Comparison of ENCODE assay signal across 8 cellular contexts in genomic region chr12:93773122-93773871, GRCh38.
DNase-seq lines count a peak whose midpoint lies in the region; ATAC-seq, FAIRE-seq and TF ChIP-seq lines count a peak whose summit lies in the region.

No MANE protein-coding gene starts in this region.

- H3F3A ChIP-seq in SK-N-SH (replicated peaks; ENCODE audit: insufficient read depth), result peaks cover 12% of the 10 kb centered on the region

- H2AFZ ChIP-seq in K562 (ENCODE audit: low read depth, low read length), result peak overlapping the region; percentile 68
- H2AFZ ChIP-seq in SK-N-SH (ENCODE audit: low read depth), result no peak overlapping the region

- H4K20me1 ChIP-seq in K562 (replicated peaks; ENCODE audit: control insufficient read depth, insufficient read depth, low read length) (no peaks in the 10 kb centered on the region), SK-N-SH (ENCODE audit: insufficient read depth) (no peaks in the 10 kb centered on the region)

- CTCF ChIA-PET in HEK293T (lab: Yijun Ruan, JAX) (interaction anchor here (0.6 kb wide), 1 partner anchor 86 kb away, joined by 3 read pairs; no protein-coding TSS in a partner anchor), K562 (lab: Yijun Ruan, JAX; ENCODE audit: low intra/inter-chr PET ratio) (no interaction called here), SK-N-SH (lab: Yijun Ruan, JAX) (interaction anchor here (1.2 to 2.9 kb wide), 2 partner anchors 31 to 328 kb away, joined by 3 to 19 read pairs; no protein-coding TSS in a partner anchor)

- peak overlapping the region; percentile 60 for H3K4me2 ChIP-seq in K562 (ENCODE audit: insufficient read depth, low read length)
- H3K4me2 ChIP-seq in SK-N-SH, result no peak overlapping the region

- no peaks in the 10 kb centered on the region for H3K9me2 ChIP-seq in SK-N-SH

- ATAC-seq in K562 (peak; percentile 94), HG03280 (IDR thresholded peaks at IDR 0.05; ENCODE audit: unreplicated experiment) (no peak)

- peak; percentile 92 for FAIRE-seq in K562 (lab: Jason Lieb, UNC)

- H3K9ac ChIP-seq in K562 (ENCODE audit: insufficient read depth in 1 of 2, low read depth in 2 of 2, low read length in 2 of 2), result peak overlapping the region in 1 of 2 experiments; percentile 21; a peak in 1 of 4 replicates
- no peak overlapping the region for H3K9ac ChIP-seq in SK-N-SH

- 16% methylated on average over 5 of the region's 5 CpGs for WGBS in K562 (ENCODE audit: insufficient coverage, low coverage, missing lambda C conversion rate)
- 68% methylated on average over 5 of the region's 5 CpGs; no CpG with 5 or more reads in 1 of the 2 donors for WGBS in transverse colon (ENCODE audit: low coverage in 1 of 2), 2 donors
- 71% methylated on average over 5 of the region's 5 CpGs for WGBS in SK-N-SH (ENCODE audit: low lambda C conversion rate)

- H3K4me1 ChIP-seq in K562 (replicated peaks in 1 of 2; ENCODE audit: control insufficient read depth in 2 of 2, insufficient read depth in 2 of 2, low read length in 2 of 2), result peaks cover 0 to 21% of the 10 kb centered on the region in 2 experiments; a peak in 4 of 5 replicates
- peaks cover 0 to 15% (median 9%) of the 10 kb centered on the region in 4 donors for H3K4me1 ChIP-seq in transverse colon
- H3K4me1 ChIP-seq in SK-N-SH (ENCODE audit: control insufficient read depth in 1 of 2, insufficient read depth in 2 of 2, low read depth in 1 of 2, low read length in 1 of 2), result peaks cover 2 to 25% of the 10 kb centered on the region in 2 experiments; a peak in 3 of 4 replicates

- peaks cover 36% of the 10 kb centered on the region for H3K79me2 ChIP-seq in K562 (ENCODE audit: control insufficient read depth, insufficient read depth, low read length)
- H3K79me2 ChIP-seq in SK-N-SH (ENCODE audit: insufficient read depth), result peaks cover 3% of the 10 kb centered on the region; the same call in 1 of the 2 replicates

- H3K4me3 ChIP-seq in K562, result peak overlapping the region; percentile 6; the same call in 1 of the 2 replicates
- no peak overlapping the region for H3K4me3 ChIP-seq in transverse colon
- H3K4me3 ChIP-seq in SK-N-SH (ENCODE audit: low read depth in 2 of 2, low read length in 1 of 2), result peak overlapping the region in 1 of 2 experiments; percentile 33; a peak in 1 of 4 replicates

- TF ChIP-seq EP300 in K562 (IDR thresholded peaks at IDR 0.05; ENCODE audit: low read length) (peak; percentile 21; the same call in 1 of the 2 replicates), transverse colon (IDR thresholded peaks at IDR 0.05; ENCODE audit: low read depth) (no peak), SK-N-SH (IDR thresholded peaks at IDR 0.05; ENCODE audit: borderline replicate concordance in 1 of 2, low read depth in 1 of 2, low read length in 1 of 2) (no peak)

- TF ChIP-seq RAD21 in K562 (CRISPR knock-in tag; conservative IDR thresholded peaks at IDR 0.05 in 1 of 2, IDR thresholded peaks at IDR 0.05 in 1 of 2) (no peak; a peak in 1 of 4 replicates), SK-N-SH (IDR thresholded peaks at IDR 0.05; ENCODE audit: low read length) (no peak)

- H3K27ac ChIP-seq in K562 (ENCODE audit: extremely low read depth, low read depth, low read length), result peak overlapping the region; percentile 61
- no peak overlapping the region for H3K27ac ChIP-seq in transverse colon
- H3K27ac ChIP-seq in SK-N-SH (ENCODE audit: low read depth in 2 of 2, low read length in 1 of 2), result no peak overlapping the region

- no peaks in the 10 kb centered on the region for H3K9me1 ChIP-seq in K562 (ENCODE audit: control insufficient read depth, insufficient read depth, low read length)

- in situ Hi-C loops in K562 (cut with MboI) (no loop called here), transverse colon (cut with MboI; ENCODE audit: low pct_ligation_motif_present in 1 of 4, low pct_unique_long_range_greater_than_20kb in 1 of 4, low sequenced_read_pairs in 3 of 4) (loop anchor here (10.0 to 25.0 kb wide), 2 partner anchors 314 to 332 kb away; no protein-coding TSS in a partner anchor)

- TF ChIP-seq CTCF in K562 (IDR thresholded peaks at IDR 0.05 in 2 of 3, conservative IDR thresholded peaks at IDR 0.05 in 1 of 3; ENCODE audit: insufficient read depth in 2 of 3, low read depth in 1 of 3, low read length in 3 of 3) (no peak), transverse colon (IDR thresholded peaks at IDR 0.05) (no peak), SK-N-SH (IDR thresholded peaks at IDR 0.05) (no peak)

- intact Hi-C loops in K562 (cut with micrococcal nuclease) (no loop called here), transverse colon (cut with DNase I; ENCODE audit: low total_unique reads) (no loop called here)

- no peaks in the 10 kb centered on the region for H3K27me3 ChIP-seq in K562 (ENCODE audit: control insufficient read depth in 2 of 2, insufficient read depth in 2 of 2, low read length in 2 of 2)
- no peaks in the 10 kb centered on the region for H3K27me3 ChIP-seq in transverse colon
- no peaks in the 10 kb centered on the region for H3K27me3 ChIP-seq in SK-N-SH (ENCODE audit: insufficient read depth)

- POLR2A ChIA-PET in HEK293T (lab: Yijun Ruan, JAX), result no interaction called here
- POLR2A ChIA-PET in K562 (lab: Yijun Ruan, JAX), result interaction anchor here (0.9 to 1.1 kb wide), 3 partner anchors 12 to 204 kb away, joined by 3 to 4 read pairs (median 3); no protein-coding TSS in a partner anchor
- POLR2A ChIA-PET in SK-N-SH (lab: Yijun Ruan, JAX), result no interaction called here

- H3K9me3 ChIP-seq in K562 (replicated peaks; ENCODE audit: control insufficient read depth, insufficient read depth, low read depth, low read length), result no peaks in the 10 kb centered on the region
- no peaks in the 10 kb centered on the region for H3K9me3 ChIP-seq in transverse colon
- no peaks in the 10 kb centered on the region for H3K9me3 ChIP-seq in SK-N-SH

- H3K36me3 ChIP-seq in K562 (ENCODE audit: control insufficient read depth, insufficient read depth, low read length), result peaks cover 4% of the 10 kb centered on the region; the same call in 1 of the 3 replicates
- no peaks in the 10 kb centered on the region for H3K36me3 ChIP-seq in transverse colon
- no peaks in the 10 kb centered on the region for H3K36me3 ChIP-seq in SK-N-SH (replicated peaks in 1 of 2; ENCODE audit: control insufficient read depth in 1 of 2, insufficient read depth in 2 of 2, low read length in 1 of 2)

- peak; percentile 57 for TF ChIP-seq POLR2A in K562 (conservative IDR thresholded peaks at IDR 0.05)
- no peak for TF ChIP-seq POLR2A in transverse colon (IDR thresholded peaks at IDR 0.05)

- TSS peak; percentile 41 for BruUV-seq in K562 (replicated peaks; lab: Mats Ljungman, UMichigan)

- DNase-seq in HEK293T (ENCODE audit: extremely low spot score) (no peak), SIG-M5 treated with dmso at 0.1 percent for 504 hours (lab: John Stamatoyannopoulos, UW; ENCODE audit: unreplicated experiment) (peak; percentile 87), K562 (ENCODE audit: extremely low read depth in 1 of 4, low spot score in 3 of 4) (peak in 2 of 4 experiments; percentile 33 to 80), transverse colon (no peak), SK-N-SH (no peak), kidney glomerular epithelial cell (lab: John Stamatoyannopoulos, UW) (no peak)
- DNase-seq in stimulated activated CD4-positive, alpha-beta T cell treated with anti-CD3 and anti-CD28 coated beads, Interleukin-1b, Interleukin-23, amount 100 ng/mL, for 48 hours, result peak; percentile 72

TF ChIP-seq in HEK293T, 16 proteins besides CTCF, POLR2A, EP300 and RAD21:
- TF ChIP-seq PKNOX1 (IDR thresholded peaks at IDR 0.05) (peak; percentile 43; the same call in 1 of the 2 replicates), HDGF (IDR thresholded peaks at IDR 0.05; ENCODE audit: borderline replicate concordance) (no peak)

TF ChIP-seq in K562, 482 proteins besides CTCF, POLR2A, EP300 and RAD21 (continues in another document):
- TF ChIP-seq ZNF174 (CRISPR knock-in tag; IDR thresholded peaks at IDR 0.05) (no peak), ADNP (tag; IDR thresholded peaks at IDR 0.05) (no peak), MED1 (CRISPR knock-in tag; IDR thresholded peaks at IDR 0.05; ENCODE audit: borderline replicate concordance) (no peak), ZBTB9 (CRISPR knock-in tag; IDR thresholded peaks at IDR 0.05) (no peak)
- TF ChIP-seq, protein P1, sequence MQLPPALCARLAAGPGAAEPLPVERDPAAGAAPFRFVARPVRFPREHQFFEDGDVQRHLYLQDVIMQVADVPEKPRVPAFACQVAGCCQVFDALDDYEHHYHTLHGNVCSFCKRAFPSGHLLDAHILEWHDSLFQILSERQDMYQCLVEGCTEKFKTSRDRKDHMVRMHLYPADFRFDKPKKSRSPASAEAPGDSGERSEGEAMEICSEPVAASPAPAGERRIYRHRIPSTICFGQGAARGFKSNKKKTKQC (CRISPR knock-in tag; IDR thresholded peaks at IDR 0.05), result no peak

TF ChIP-seq in SK-N-SH, 30 proteins besides CTCF, POLR2A, EP300 and RAD21:
- TF ChIP-seq TAF1 (IDR thresholded peaks at IDR 0.05; ENCODE audit: borderline replicate concordance, low read depth, low read length) (no peak), SMC3 (IDR thresholded peaks at IDR 0.05; ENCODE audit: low read depth, low read length) (no peak), MEF2A (IDR thresholded peaks at IDR 0.05; ENCODE audit: borderline replicate concordance, low read depth) (no peak), GATA2 (CRISPR knock-in tag; IDR thresholded peaks at IDR 0.05) (no peak), FOXJ3 (CRISPR knock-in tag; IDR thresholded peaks at IDR 0.05) (no peak), EZH2phosphoT487 (IDR thresholded peaks at IDR 0.05; ENCODE audit: borderline replicate concordance, low read depth) (no peak), FOSL2 (IDR thresholded peaks at IDR 0.05; ENCODE audit: borderline replicate concordance, low read depth) (no peak), YY1 (IDR thresholded peaks at IDR 0.05; ENCODE audit: low read depth) (no peak), TCF12 (IDR thresholded peaks at IDR 0.05) (no peak), TEAD4 (IDR thresholded peaks at IDR 0.05; ENCODE audit: borderline replicate concordance, insufficient read depth) (no peak)
- TF ChIP-seq, protein P2, sequence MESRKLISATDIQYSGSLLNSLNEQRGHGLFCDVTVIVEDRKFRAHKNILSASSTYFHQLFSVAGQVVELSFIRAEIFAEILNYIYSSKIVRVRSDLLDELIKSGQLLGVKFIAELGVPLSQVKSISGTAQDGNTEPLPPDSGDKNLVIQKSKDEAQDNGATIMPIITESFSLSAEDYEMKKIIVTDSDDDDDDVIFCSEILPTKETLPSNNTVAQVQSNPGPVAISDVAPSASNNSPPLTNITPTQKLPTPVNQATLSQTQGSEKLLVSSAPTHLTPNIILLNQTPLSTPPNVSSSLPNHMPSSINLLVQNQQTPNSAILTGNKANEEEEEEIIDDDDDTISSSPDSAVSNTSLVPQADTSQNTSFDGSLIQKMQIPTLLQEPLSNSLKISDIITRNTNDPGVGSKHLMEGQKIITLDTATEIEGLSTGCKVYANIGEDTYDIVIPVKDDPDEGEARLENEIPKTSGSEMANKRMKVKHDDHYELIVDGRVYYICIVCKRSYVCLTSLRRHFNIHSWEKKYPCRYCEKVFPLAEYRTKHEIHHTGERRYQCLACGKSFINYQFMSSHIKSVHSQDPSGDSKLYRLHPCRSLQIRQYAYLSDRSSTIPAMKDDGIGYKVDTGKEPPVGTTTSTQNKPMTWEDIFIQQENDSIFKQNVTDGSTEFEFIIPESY (IDR thresholded peaks at IDR 0.05; ENCODE audit: borderline replicate concordance, low read depth), result no peak
TF ChIP-seq in SK-N-SH: peak in this region for 0.

Comparison
In these comparisons a context has a peak if more than half of its experiments do, and no peak if none do; other contexts are left out.
1. DNase-seq: peak in SIG-M5 treated with dmso at 0.1 percent for 504 hours (single experiment) and stimulated activated CD4-positive, alpha-beta T cell treated with anti-CD3 and anti-CD28 coated beads, Interleukin-1b, Interleukin-23, amount 100 ng/mL, for 48 hours (single experiment); none in HEK293T (single experiment), transverse colon (single experiment), SK-N-SH (single experiment) and kidney glomerular epithelial cell (single experiment).